Comparison of ENCODE assay signal across 9 cellular contexts in the genomic region with DNA sequence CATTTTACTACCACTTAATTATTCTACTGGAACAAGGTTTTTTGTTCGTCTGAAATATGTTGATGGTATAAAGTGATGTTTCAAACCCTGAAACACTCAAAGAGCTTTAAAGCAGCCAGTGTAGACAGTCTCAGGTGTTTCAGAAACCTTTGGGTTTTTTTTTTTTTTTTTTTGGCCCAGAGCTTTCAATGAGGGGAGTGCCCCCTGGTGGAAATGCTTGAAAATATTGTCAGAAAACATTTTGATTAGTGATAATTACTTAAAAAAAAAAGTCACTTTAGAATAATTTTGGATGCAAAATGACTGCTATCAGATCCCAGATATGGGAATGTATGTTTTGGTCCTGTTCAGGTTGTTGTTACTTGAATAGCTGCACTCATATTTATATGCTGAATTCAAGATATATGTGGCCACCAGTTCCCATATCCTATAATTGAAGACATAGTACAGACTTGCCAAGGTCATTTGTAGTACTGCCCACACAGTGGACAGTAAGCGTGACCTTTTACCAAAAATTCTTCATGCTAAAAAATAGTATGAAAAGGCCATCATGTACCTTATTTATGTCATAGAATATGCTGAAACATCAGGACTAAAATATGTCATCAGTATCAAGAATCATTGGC. TPM values are rescaled to one million over a fixed set of nuclear protein-coding genes. Genes with fewer than 3 reads are reported as not detected.
A peak's percentile ranks its signal among the peaks of the same experiment; 100 is the strongest.
DNase-seq lines count a peak whose midpoint lies in the region; ATAC-seq and TF ChIP-seq lines count a peak whose summit lies in the region.
"Had no signal": no experiment of that assay in that cellular context is flagged by ENCODE, and none has a peak within 500 bp of the region (broad histone marks: within the 10 kb centered on the region; RNA-seq: fewer than 3 reads in every experiment).

No MANE protein-coding gene starts in this region.

- in situ Hi-C loops in KBM-7 (cut with MboI; ENCODE audit: low pct_unique_long_range_greater_than_20kb, low sequenced_read_pairs), result no loop called here

- peak; percentile 25 for TF ChIP-seq CTCF in WTC11 (IDR thresholded peaks at IDR 0.05)

- CTCF ChIA-PET in WTC11 (lab: Charles Lee), result interaction anchor here (0.5 to 1.2 kb wide), 14 partner anchors 8 to 495 kb away, joined by 3 to 13 read pairs (median 3); no protein-coding TSS in a partner anchor

- intact Hi-C loops in activated CD4-positive, alpha-beta T cell treated with anti-CD3 and anti-CD28 coated beads, Interleukin-2, amount 10 ng/mL, durations not matched to agents 24 days and 14 days (cut with micrococcal nuclease), result loop anchor here (2.0 kb wide), 1 partner anchor 16 kb away; no protein-coding TSS in a partner anchor

- H3K4me3 Mint-ChIP-seq in activated CD4-positive, alpha-beta T cell treated with anti-CD3 and anti-CD28 coated beads, Interleukin-2, amount 10 ng/mL, durations not matched to agents 24 days and 14 days, result peak overlapping the region; percentile 23
- H3K4me3 Mint-ChIP-seq in WTC11, result no peak overlapping the region
- H3K4me3 Mint-ChIP-seq: central memory CD8-positive, alpha-beta T cell had no signal

- ATAC-seq in WTC11, result 0 out of 2 replicates have a peak, but pooled peaks have one; percentile 18
- ATAC-seq in HG03432 (IDR thresholded peaks at IDR 0.05; ENCODE audit: unreplicated experiment), result no peak
- no peak for ATAC-seq in GM19455 (IDR thresholded peaks at IDR 0.05; ENCODE audit: unreplicated experiment)

- no peaks in the 10 kb centered on the region for H3K9me3 Mint-ChIP-seq in activated CD4-positive, alpha-beta T cell treated with anti-CD3 and anti-CD28 coated beads, Interleukin-2, amount 10 ng/mL, durations not matched to agents 24 days and 14 days
- no peaks in the 10 kb centered on the region for H3K9me3 Mint-ChIP-seq in WTC11
- H3K9me3 Mint-ChIP-seq: central memory CD8-positive, alpha-beta T cell had no signal

- H3K27ac Mint-ChIP-seq in activated CD4-positive, alpha-beta T cell treated with anti-CD3 and anti-CD28 coated beads, Interleukin-2, amount 10 ng/mL, durations not matched to agents 24 days and 14 days, result peak overlapping the region; percentile 37
- no peak overlapping the region for H3K27ac Mint-ChIP-seq in WTC11

- H3K27me3 Mint-ChIP-seq in activated CD4-positive, alpha-beta T cell treated with anti-CD3 and anti-CD28 coated beads, Interleukin-2, amount 10 ng/mL, durations not matched to agents 24 days and 14 days, result no peaks in the 10 kb centered on the region
- no peaks in the 10 kb centered on the region for H3K27me3 Mint-ChIP-seq in WTC11 (ENCODE audit: low read depth)
- H3K27me3 Mint-ChIP-seq: central memory CD8-positive, alpha-beta T cell had no signal

- POLR2A ChIA-PET in WTC11 (lab: Charles Lee), result interaction anchor here (0.6 kb wide), 2 partner anchors 8 to 490 kb away, joined by 3 read pairs; no protein-coding TSS in a partner anchor

- H3K36me3 Mint-ChIP-seq in activated CD4-positive, alpha-beta T cell treated with anti-CD3 and anti-CD28 coated beads, Interleukin-2, amount 10 ng/mL, durations not matched to agents 24 days and 14 days (ENCODE audit: low read depth), result peaks cover 62% of the 10 kb centered on the region
- H3K36me3 Mint-ChIP-seq in WTC11, result peaks cover 13% of the 10 kb centered on the region

- peaks cover 53% of the 10 kb centered on the region for H3K4me1 Mint-ChIP-seq in activated CD4-positive, alpha-beta T cell treated with anti-CD3 and anti-CD28 coated beads, Interleukin-2, amount 10 ng/mL, durations not matched to agents 24 days and 14 days
- H3K4me1 Mint-ChIP-seq in WTC11, result peaks cover 21% of the 10 kb centered on the region

- DNase-seq in activated CD4-positive, alpha-beta T cell treated with anti-CD3 and anti-CD28 coated beads, Interleukin-2, amount 10 ng/mL, durations not matched to agents 24 days and 14 days, result peak; percentile 74
- no peak for DNase-seq in activated CD4-positive, alpha-beta T cell treated with anti-CD3 and anti-CD28 coated beads for 48 hours
- peak; percentile 74 for DNase-seq in KBM-7
- DNase-seq in WTC11 (ENCODE audit: low spot score), result no peak
- DNase-seq in iris pigment epithelial cell (ENCODE audit: low read depth), result peak; percentile 6
- no peak for DNase-seq in HK-2 (ENCODE audit: unreplicated experiment)

TF ChIP-seq in WTC11, 78 proteins besides CTCF, POLR2A, EP300 and RAD21 (continues in another document):
- TF ChIP-seq, protein P1, sequence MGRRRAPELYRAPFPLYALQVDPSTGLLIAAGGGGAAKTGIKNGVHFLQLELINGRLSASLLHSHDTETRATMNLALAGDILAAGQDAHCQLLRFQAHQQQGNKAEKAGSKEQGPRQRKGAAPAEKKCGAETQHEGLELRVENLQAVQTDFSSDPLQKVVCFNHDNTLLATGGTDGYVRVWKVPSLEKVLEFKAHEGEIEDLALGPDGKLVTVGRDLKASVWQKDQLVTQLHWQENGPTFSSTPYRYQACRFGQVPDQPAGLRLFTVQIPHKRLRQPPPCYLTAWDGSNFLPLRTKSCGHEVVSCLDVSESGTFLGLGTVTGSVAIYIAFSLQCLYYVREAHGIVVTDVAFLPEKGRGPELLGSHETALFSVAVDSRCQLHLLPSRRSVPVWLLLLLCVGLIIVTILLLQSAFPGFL (CRISPR knock-in tag; IDR thresholded peaks at IDR 0.05; ENCODE audit: borderline replicate concordance), result no peak
- TF ChIP-seq JUN (CRISPR knock-in tag; IDR thresholded peaks at IDR 0.05) (no peak), ETV6 (CRISPR knock-in tag; IDR thresholded peaks at IDR 0.05) (no peak), ZNF232 (CRISPR knock-in tag; IDR thresholded peaks at IDR 0.05) (no peak), GTF2I (CRISPR knock-in tag; conservative IDR thresholded peaks at IDR 0.05) (no peak), ZNF532 (CRISPR knock-in tag; IDR thresholded peaks at IDR 0.05; ENCODE audit: borderline replicate concordance) (no peak), ZBTB21 (CRISPR knock-in tag; IDR thresholded peaks at IDR 0.05; ENCODE audit: borderline replicate concordance) (no peak), NR1H2 (CRISPR knock-in tag; IDR thresholded peaks at IDR 0.05) (no peak)
- TF ChIP-seq, protein P2, sequence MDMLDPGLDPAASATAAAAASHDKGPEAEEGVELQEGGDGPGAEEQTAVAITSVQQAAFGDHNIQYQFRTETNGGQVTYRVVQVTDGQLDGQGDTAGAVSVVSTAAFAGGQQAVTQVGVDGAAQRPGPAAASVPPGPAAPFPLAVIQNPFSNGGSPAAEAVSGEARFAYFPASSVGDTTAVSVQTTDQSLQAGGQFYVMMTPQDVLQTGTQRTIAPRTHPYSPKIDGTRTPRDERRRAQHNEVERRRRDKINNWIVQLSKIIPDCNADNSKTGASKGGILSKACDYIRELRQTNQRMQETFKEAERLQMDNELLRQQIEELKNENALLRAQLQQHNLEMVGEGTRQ (CRISPR knock-in tag; IDR thresholded peaks at IDR 0.05), result no peak
- TF ChIP-seq, protein P3, sequence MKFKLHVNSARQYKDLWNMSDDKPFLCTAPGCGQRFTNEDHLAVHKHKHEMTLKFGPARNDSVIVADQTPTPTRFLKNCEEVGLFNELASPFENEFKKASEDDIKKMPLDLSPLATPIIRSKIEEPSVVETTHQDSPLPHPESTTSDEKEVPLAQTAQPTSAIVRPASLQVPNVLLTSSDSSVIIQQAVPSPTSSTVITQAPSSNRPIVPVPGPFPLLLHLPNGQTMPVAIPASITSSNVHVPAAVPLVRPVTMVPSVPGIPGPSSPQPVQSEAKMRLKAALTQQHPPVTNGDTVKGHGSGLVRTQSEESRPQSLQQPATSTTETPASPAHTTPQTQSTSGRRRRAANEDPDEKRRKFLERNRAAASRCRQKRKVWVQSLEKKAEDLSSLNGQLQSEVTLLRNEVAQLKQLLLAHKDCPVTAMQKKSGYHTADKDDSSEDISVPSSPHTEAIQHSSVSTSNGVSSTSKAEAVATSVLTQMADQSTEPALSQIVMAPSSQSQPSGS (CRISPR knock-in tag; IDR thresholded peaks at IDR 0.05; ENCODE audit: borderline replicate concordance, low read depth), result no peak
- TF ChIP-seq, protein P4, sequence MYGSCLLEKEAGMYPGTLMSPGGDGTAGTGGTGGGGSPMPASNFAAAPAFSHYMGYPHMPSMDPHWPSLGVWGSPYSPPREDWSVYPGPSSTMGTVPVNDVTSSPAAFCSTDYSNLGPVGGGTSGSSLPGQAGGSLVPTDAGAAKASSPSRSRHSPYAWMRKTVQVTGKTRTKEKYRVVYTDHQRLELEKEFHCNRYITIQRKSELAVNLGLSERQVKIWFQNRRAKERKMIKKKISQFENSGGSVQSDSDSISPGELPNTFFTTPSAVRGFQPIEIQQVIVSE (CRISPR knock-in tag; IDR thresholded peaks at IDR 0.05; ENCODE audit: borderline replicate concordance), result no peak

RNA-seq across cellular contexts. Expression of gene SATB1, which starts 35.9 kb away (rescaled TPM):
- 561 and 571 TPM in 2 replicates for total RNA-seq in activated CD4-positive, alpha-beta T cell treated with anti-CD3 and anti-CD28 coated beads, Interleukin-2, amount 10 ng/mL, durations not matched to agents 24 days and 14 days
- 31.1 to 36.8 TPM (median 36.2 TPM) in 3 replicates for total RNA-seq in WTC11 (2021)

Comparison
In these comparisons a context has a peak if more than half of its experiments do, and no peak if none do; other contexts are left out.
1. DNase-seq: peak in activated CD4-positive, alpha-beta T cell treated with anti-CD3 and anti-CD28 coated beads, Interleukin-2, amount 10 ng/mL, durations not matched to agents 24 days and 14 days (single experiment), KBM-7 (single experiment) and iris pigment epithelial cell (single experiment); none in activated CD4-positive, alpha-beta T cell treated with anti-CD3 and anti-CD28 coated beads for 48 hours (single experiment), WTC11 (single experiment) and HK-2 (single experiment).
2. RNA of gene SATB1, which starts 35.9 kb away (total RNA-seq): 561 to 571 TPM in activated CD4-positive, alpha-beta T cell treated with anti-CD3 and anti-CD28 coated beads, Interleukin-2, amount 10 ng/mL, durations not matched to agents 24 days and 14 days; 31.1 to 36.8 TPM in WTC11; every median in the first group is over 10 times any median in the second.